1 cellular context compared by ENCODE assay signal in the genomic region with DNA sequence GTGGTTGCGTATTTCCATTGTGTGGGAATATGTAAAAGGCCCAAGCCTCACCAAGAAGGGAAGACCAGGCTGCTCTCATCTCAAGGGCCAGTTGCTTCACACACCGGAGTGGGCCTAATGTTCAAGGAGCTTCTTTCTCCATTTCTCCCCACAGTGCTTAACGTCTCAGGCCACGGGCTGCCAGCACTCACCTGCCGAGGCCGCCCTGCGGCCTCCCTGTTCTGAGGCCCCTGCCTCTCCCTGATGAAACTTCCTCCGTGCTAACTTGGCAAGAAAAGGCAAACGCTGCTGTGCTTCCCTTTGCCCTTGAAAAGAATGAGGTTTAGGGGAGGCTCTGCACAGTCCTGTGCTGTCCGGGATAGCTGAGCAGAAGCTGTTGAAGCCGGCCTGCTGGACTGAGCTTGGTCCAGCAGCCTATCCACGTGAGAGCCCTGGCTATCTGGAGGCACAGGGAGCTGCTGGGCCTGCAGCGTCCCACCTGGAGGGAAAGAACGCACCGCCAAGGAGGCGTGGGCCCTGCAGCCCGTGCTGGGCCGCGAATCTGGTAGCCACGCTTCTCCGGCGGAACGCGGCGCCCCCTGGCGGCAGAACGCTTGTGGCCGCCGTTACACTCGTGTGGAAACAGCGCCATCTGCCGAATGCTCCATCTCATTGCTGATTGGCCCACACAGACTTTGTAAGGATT.
TF ChIP-seq lines count a peak whose summit lies in the region.

No MANE protein-coding gene starts in this region.

TF ChIP-seq in HEK293, 187 proteins besides CTCF, POLR2A, EP300 and RAD21 (continued from another document):
- no peak for TF ChIP-seq ZBTB11 (tag by site-specific recombination; conservative IDR thresholded peaks at IDR 0.05; ENCODE audit: low read depth)
- no peak for TF ChIP-seq ZNF223 (tag by site-specific recombination; IDR thresholded peaks at IDR 0.05)
- TF ChIP-seq ZNF544 (tag by site-specific recombination; IDR thresholded peaks at IDR 0.05), result no peak
- no peak for TF ChIP-seq ZFP41 (tag by site-specific recombination; IDR thresholded peaks at IDR 0.05; ENCODE audit: borderline replicate concordance)
- no peak for TF ChIP-seq OSR2 (tag by site-specific recombination; IDR thresholded peaks at IDR 0.05)
- no peak for TF ChIP-seq ZNF211 (tag by site-specific recombination; IDR thresholded peaks at IDR 0.05; ENCODE audit: low read depth)
- peak; percentile 38; the same call in 1 of the 2 replicates for TF ChIP-seq ZNF629 (tag by site-specific recombination; IDR thresholded peaks at IDR 0.05)
- TF ChIP-seq SETDB1 (IDR thresholded peaks at IDR 0.05; ENCODE audit: insufficient read length, low read length), result no peak
- TF ChIP-seq, protein P1, sequence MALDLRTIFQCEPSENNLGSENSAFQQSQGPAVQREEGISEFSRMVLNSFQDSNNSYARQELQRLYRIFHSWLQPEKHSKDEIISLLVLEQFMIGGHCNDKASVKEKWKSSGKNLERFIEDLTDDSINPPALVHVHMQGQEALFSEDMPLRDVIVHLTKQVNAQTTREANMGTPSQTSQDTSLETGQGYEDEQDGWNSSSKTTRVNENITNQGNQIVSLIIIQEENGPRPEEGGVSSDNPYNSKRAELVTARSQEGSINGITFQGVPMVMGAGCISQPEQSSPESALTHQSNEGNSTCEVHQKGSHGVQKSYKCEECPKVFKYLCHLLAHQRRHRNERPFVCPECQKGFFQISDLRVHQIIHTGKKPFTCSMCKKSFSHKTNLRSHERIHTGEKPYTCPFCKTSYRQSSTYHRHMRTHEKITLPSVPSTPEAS (tag by site-specific recombination; IDR thresholded peaks at IDR 0.05), result no peak
- no peak for TF ChIP-seq ZNF248 (tag by site-specific recombination; IDR thresholded peaks at IDR 0.05)
- TF ChIP-seq REPIN1 (tag by site-specific recombination; IDR thresholded peaks at IDR 0.05; ENCODE audit: low read depth), result no peak
- peak; percentile 37; the same call in 1 of the 2 replicates for TF ChIP-seq KLF9 (tag by site-specific recombination; IDR thresholded peaks at IDR 0.05; ENCODE audit: low read depth)
- no peak for TF ChIP-seq ZNF112 (tag by site-specific recombination; IDR thresholded peaks at IDR 0.05)
- TF ChIP-seq ZNF837 (tag by site-specific recombination; IDR thresholded peaks at IDR 0.05), result no peak
- no peak for TF ChIP-seq ZNF76 (tag by site-specific recombination; IDR thresholded peaks at IDR 0.05; ENCODE audit: borderline replicate concordance, low read depth)
- peak; percentile 54; the same call in 1 of the 2 replicates for TF ChIP-seq MZF1 (tag by site-specific recombination; IDR thresholded peaks at IDR 0.05; ENCODE audit: borderline replicate concordance)
- TF ChIP-seq GLI4 (tag by site-specific recombination; IDR thresholded peaks at IDR 0.05), result no peak
- TF ChIP-seq ZNF391 (tag by site-specific recombination; IDR thresholded peaks at IDR 0.05; ENCODE audit: borderline replicate concordance, low read depth), result peak; percentile 79; the same call in 1 of the 2 replicates
- 0 out of 2 replicates have a peak, but pooled peaks have one; percentile 35 for TF ChIP-seq ZSCAN5A (tag by site-specific recombination; IDR thresholded peaks at IDR 0.05)
- TF ChIP-seq ZNF660 (tag by site-specific recombination; IDR thresholded peaks at IDR 0.05), result peak; percentile 77
- TF ChIP-seq ZNF2 (tag by site-specific recombination; IDR thresholded peaks at IDR 0.05), result peak; percentile 87
- TF ChIP-seq ZIC2 (tag by site-specific recombination; IDR thresholded peaks at IDR 0.05), result 0 out of 2 replicates have a peak, but pooled peaks have one; percentile 14
- peak; percentile 53 for TF ChIP-seq ZFHX2 (tag by site-specific recombination; conservative IDR thresholded peaks at IDR 0.05)
- no peak for TF ChIP-seq SCRT2 (tag by site-specific recombination; IDR thresholded peaks at IDR 0.05)
- TF ChIP-seq ZXDB (tag by site-specific recombination; IDR thresholded peaks at IDR 0.05), result peak; percentile 64
- TF ChIP-seq, protein P2, sequence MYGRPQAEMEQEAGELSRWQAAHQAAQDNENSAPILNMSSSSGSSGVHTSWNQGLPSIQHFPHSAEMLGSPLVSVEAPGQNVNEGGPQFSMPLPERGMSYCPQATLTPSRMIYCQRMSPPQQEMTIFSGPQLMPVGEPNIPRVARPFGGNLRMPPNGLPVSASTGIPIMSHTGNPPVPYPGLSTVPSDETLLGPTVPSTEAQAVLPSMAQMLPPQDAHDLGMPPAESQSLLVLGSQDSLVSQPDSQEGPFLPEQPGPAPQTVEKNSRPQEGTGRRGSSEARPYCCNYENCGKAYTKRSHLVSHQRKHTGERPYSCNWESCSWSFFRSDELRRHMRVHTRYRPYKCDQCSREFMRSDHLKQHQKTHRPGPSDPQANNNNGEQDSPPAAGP (tag by site-specific recombination; IDR thresholded peaks at IDR 0.05), result peak; percentile 71
- no peak for TF ChIP-seq SP3 (tag by site-specific recombination; IDR thresholded peaks at IDR 0.05)
- 0 out of 2 replicates have a peak, but pooled peaks have one; percentile 34 for TF ChIP-seq ZEB2 (tag by site-specific recombination; IDR thresholded peaks at IDR 0.05)
- no peak for TF ChIP-seq ZFP3 (tag by site-specific recombination; IDR thresholded peaks at IDR 0.05; ENCODE audit: low read depth)
- no peak for TF ChIP-seq ZNF140 (tag by site-specific recombination; IDR thresholded peaks at IDR 0.05)
TF ChIP-seq in HEK293: peak in this region for 28.
